1 cellular context compared by ENCODE assay signal in the genomic region with DNA sequence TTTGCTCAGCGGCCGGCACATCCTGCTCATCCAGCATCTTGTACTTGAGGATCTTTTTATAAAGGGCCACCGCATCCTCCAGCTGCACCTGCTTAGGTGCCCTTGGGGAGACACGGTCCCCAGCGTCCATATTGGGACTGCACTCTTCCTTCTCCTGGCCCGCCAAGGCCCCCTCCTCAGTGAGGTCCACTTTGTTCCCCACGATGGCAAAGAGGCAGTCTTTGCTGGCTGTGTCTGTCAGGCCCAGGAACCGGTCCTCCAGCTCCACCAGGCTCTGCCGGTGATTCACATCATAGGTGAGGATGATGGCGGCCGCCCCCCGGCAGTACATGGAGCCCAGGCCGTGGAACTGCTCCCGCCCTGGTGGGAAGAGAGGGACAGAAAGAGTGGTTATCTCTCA.
TF ChIP-seq lines count a peak whose summit lies in the region.

No MANE protein-coding gene starts in this region.

TF ChIP-seq in H1, 55 proteins besides CTCF, POLR2A, EP300 and RAD21:
- TF ChIP-seq TEAD4 (IDR thresholded peaks at IDR 0.05; ENCODE audit: low read depth, low read length) (no peak), SRF (IDR thresholded peaks at IDR 0.05; ENCODE audit: low read depth, low read length) (no peak), GABPA (IDR thresholded peaks at IDR 0.05; ENCODE audit: borderline replicate concordance, insufficient read depth, low read length) (no peak), RXRA (IDR thresholded peaks at IDR 0.05; ENCODE audit: insufficient read depth, low read depth, low read length) (no peak), NANOG (IDR thresholded peaks at IDR 0.05; ENCODE audit: insufficient read depth, low read depth, low read length, poor library complexity, severe bottlenecking) (no peak), PHF8 (conservative IDR thresholded peaks at IDR 0.05; ENCODE audit: low read depth, low read length) (no peak), SIRT6 (IDR thresholded peaks at IDR 0.05; ENCODE audit: low read length) (no peak), TAF1 (IDR thresholded peaks at IDR 0.05; ENCODE audit: low read depth, low read length) (no peak), CHD2 (IDR thresholded peaks at IDR 0.05; ENCODE audit: low read length) (no peak), HDAC6 (IDR thresholded peaks at IDR 0.05; ENCODE audit: low read depth, low read length) (no peak), SIN3A (conservative IDR thresholded peaks at IDR 0.05 in 1 of 2, IDR thresholded peaks at IDR 0.05 in 1 of 2; ENCODE audit: low read depth in 1 of 2, low read length in 2 of 2) (no peak), SIX5 (IDR thresholded peaks at IDR 0.05; ENCODE audit: low read depth, low read length) (no peak), RBBP5 (IDR thresholded peaks at IDR 0.05; ENCODE audit: borderline replicate concordance, low read depth, low read length) (no peak), POU5F1 (IDR thresholded peaks at IDR 0.05; ENCODE audit: low read depth, low read length) (no peak), SP4 (IDR thresholded peaks at IDR 0.05; ENCODE audit: low read length) (no peak), SP2 (IDR thresholded peaks at IDR 0.05; ENCODE audit: low read length) (no peak), KDM1A (IDR thresholded peaks at IDR 0.05; ENCODE audit: borderline replicate concordance, low read length) (no peak)
- TF ChIP-seq, protein P1, sequence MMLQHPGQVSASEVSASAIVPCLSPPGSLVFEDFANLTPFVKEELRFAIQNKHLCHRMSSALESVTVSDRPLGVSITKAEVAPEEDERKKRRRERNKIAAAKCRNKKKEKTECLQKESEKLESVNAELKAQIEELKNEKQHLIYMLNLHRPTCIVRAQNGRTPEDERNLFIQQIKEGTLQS (IDR thresholded peaks at IDR 0.05; ENCODE audit: insufficient read depth, low read depth, low read length): no peak
- TF ChIP-seq, protein P2, sequence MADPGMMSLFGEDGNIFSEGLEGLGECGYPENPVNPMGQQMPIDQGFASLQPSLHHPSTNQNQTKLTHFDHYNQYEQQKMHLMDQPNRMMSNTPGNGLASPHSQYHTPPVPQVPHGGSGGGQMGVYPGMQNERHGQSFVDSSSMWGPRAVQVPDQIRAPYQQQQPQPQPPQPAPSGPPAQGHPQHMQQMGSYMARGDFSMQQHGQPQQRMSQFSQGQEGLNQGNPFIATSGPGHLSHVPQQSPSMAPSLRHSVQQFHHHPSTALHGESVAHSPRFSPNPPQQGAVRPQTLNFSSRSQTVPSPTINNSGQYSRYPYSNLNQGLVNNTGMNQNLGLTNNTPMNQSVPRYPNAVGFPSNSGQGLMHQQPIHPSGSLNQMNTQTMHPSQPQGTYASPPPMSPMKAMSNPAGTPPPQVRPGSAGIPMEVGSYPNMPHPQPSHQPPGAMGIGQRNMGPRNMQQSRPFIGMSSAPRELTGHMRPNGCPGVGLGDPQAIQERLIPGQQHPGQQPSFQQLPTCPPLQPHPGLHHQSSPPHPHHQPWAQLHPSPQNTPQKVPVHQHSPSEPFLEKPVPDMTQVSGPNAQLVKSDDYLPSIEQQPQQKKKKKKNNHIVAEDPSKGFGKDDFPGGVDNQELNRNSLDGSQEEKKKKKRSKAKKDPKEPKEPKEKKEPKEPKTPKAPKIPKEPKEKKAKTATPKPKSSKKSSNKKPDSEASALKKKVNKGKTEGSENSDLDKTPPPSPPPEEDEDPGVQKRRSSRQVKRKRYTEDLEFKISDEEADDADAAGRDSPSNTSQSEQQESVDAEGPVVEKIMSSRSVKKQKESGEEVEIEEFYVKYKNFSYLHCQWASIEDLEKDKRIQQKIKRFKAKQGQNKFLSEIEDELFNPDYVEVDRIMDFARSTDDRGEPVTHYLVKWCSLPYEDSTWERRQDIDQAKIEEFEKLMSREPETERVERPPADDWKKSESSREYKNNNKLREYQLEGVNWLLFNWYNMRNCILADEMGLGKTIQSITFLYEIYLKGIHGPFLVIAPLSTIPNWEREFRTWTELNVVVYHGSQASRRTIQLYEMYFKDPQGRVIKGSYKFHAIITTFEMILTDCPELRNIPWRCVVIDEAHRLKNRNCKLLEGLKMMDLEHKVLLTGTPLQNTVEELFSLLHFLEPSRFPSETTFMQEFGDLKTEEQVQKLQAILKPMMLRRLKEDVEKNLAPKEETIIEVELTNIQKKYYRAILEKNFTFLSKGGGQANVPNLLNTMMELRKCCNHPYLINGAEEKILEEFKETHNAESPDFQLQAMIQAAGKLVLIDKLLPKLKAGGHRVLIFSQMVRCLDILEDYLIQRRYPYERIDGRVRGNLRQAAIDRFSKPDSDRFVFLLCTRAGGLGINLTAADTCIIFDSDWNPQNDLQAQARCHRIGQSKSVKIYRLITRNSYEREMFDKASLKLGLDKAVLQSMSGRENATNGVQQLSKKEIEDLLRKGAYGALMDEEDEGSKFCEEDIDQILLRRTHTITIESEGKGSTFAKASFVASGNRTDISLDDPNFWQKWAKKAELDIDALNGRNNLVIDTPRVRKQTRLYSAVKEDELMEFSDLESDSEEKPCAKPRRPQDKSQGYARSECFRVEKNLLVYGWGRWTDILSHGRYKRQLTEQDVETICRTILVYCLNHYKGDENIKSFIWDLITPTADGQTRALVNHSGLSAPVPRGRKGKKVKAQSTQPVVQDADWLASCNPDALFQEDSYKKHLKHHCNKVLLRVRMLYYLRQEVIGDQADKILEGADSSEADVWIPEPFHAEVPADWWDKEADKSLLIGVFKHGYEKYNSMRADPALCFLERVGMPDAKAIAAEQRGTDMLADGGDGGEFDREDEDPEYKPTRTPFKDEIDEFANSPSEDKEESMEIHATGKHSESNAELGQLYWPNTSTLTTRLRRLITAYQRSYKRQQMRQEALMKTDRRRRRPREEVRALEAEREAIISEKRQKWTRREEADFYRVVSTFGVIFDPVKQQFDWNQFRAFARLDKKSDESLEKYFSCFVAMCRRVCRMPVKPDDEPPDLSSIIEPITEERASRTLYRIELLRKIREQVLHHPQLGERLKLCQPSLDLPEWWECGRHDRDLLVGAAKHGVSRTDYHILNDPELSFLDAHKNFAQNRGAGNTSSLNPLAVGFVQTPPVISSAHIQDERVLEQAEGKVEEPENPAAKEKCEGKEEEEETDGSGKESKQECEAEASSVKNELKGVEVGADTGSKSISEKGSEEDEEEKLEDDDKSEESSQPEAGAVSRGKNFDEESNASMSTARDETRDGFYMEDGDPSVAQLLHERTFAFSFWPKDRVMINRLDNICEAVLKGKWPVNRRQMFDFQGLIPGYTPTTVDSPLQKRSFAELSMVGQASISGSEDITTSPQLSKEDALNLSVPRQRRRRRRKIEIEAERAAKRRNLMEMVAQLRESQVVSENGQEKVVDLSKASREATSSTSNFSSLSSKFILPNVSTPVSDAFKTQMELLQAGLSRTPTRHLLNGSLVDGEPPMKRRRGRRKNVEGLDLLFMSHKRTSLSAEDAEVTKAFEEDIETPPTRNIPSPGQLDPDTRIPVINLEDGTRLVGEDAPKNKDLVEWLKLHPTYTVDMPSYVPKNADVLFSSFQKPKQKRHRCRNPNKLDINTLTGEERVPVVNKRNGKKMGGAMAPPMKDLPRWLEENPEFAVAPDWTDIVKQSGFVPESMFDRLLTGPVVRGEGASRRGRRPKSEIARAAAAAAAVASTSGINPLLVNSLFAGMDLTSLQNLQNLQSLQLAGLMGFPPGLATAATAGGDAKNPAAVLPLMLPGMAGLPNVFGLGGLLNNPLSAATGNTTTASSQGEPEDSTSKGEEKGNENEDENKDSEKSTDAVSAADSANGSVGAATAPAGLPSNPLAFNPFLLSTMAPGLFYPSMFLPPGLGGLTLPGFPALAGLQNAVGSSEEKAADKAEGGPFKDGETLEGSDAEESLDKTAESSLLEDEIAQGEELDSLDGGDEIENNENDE (IDR thresholded peaks at IDR 0.05; ENCODE audit: insufficient replicate concordance, low read length): no peak
